9 cellular contexts compared by ENCODE assay signal in the genomic region with DNA sequence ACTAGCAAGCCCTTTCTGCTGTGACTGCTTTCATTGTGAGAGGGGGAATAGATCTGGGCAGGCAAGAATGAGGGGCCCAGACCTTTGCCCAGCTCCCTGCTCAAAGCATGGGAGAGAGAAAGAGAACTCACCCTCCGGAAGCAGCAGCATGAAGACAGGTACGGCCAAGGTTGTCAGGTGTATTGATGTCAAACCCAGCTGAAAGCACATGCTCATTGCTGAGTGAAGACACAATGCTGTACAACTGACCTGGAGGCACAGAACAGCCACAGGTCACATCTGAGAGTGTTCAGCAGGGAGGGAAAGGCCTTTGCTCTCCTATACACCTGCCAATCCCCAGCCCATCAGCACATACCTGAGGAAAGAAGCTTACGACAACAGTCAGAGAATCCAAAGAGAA. TPM values are rescaled to one million over a fixed set of nuclear protein-coding genes. Genes with fewer than 3 reads are reported as not detected.
"Had no signal": no experiment of that assay in that cellular context is flagged by ENCODE, and none has a peak within 500 bp of the region (broad histone marks: within the 10 kb centered on the region; RNA-seq: fewer than 3 reads in every experiment).

No MANE protein-coding gene starts in this region.

- H3K9me3 ChIP-seq: HAP-1 had no signal

- H3K4me3 Mint-ChIP-seq: GM23338, HFFc6 had no signal

- H3K27ac ChIP-seq: HL-60 had no signal

- H3K4me3 ChIP-seq: GM23338, HAP-1, K562 had no signal

- H3K27ac Mint-ChIP-seq: GM23338, HFFc6 had no signal

- ATAC-seq: GM23338, HCT116, K562 had no signal

- H3K9me3 Mint-ChIP-seq: GM23338, HFFc6 had no signal

- H3K4me2 ChIP-seq: GM23338 had no signal

- DNase-seq: HFFc6, IMR-90, KG1 had no signal

- H2AFZ ChIP-seq: GM23338 had no signal

RNA-seq across cellular contexts. Expression of a gene that starts 22.8 kb away (rescaled TPM):
- total RNA-seq: H1, IMR-90, K562 had no signal
